ENCODE assay signal across 19 cellular contexts in genomic region chr11:65307298-65308229, GRCh38. TPM values are rescaled to one million over a fixed set of nuclear protein-coding genes. Genes with fewer than 3 reads are reported as not detected.
A peak's percentile ranks its signal among the peaks of the same experiment; 100 is the strongest.
DNase-seq lines count a peak whose midpoint lies in the region; ATAC-seq, FAIRE-seq and TF ChIP-seq lines count a peak whose summit lies in the region.
"Had no signal": no experiment of that assay in that cellular context is flagged by ENCODE, and none has a peak within 500 bp of the region (broad histone marks: within the 10 kb centered on the region; RNA-seq: fewer than 3 reads in every experiment).

No MANE protein-coding gene starts in this region.

- no peak for ATAC-seq in GM18909 (IDR thresholded peaks at IDR 0.05; ENCODE audit: poor library complexity, unreplicated experiment)

- no peak for TF ChIP-seq CTCF in spleen (IDR thresholded peaks at IDR 0.05 in 8 of 11, conservative IDR thresholded peaks at IDR 0.05 in 3 of 11)

- TF ChIP-seq POLR2A in spleen (IDR thresholded peaks at IDR 0.05) = no peak

- H3K4me3 ChIP-seq in spleen = no peak overlapping the region
- H3K4me3 ChIP-seq: body of pancreas had no signal

- no peak for FAIRE-seq in RCC 7860 (lab: Jason Lieb, UNC)

- H3K9me3 ChIP-seq in spleen = no peaks in the 10 kb centered on the region
- H3K9me3 ChIP-seq: body of pancreas had no signal

- intact Hi-C loops in spleen (cut with DNase I; ENCODE audit: low total_unique reads) = no loop called here

- peaks cover 0 to 33% (median 0%) of the 10 kb centered on the region in 6 donors for H3K36me3 ChIP-seq in spleen

- 69 to 89% (median 78%) methylated on average over 6 of the region's 6 CpGs for WGBS in spleen, 5 donors

- peak overlapping the region; percentile 36 to 82 (median 70) for H3K27ac ChIP-seq in spleen
- H3K27ac ChIP-seq: C4-2B, KMS-11 had no signal

- H3K27me3 ChIP-seq in spleen (replicated peaks in 1 of 7) = no peaks in the 10 kb centered on the region
- H3K27me3 ChIP-seq: body of pancreas had no signal

- peak; percentile 43 for DNase-seq in EH (ENCODE audit: low read depth)
- peak; percentile 11 for DNase-seq in RCC 7860 (ENCODE audit: low spot score)
- DNase-seq in kidney tubule cell (ENCODE audit: low spot score) = peak; percentile 39
- no peak for DNase-seq in spleen
- no peak for DNase-seq in HEK293T (ENCODE audit: extremely low spot score)
- no peak for DNase-seq in NCI-H1417 treated with DMSO at 0.1 percent for 48 hours (lab: John Stamatoyannopoulos, UW)
- DNase-seq in GM19238 (ENCODE audit: insufficient read length, low spot score) = no peak
- DNase-seq: activated CD4-positive, alpha-beta T cell treated with anti-CD3 and anti-CD28 coated beads for 4 hours; activated naive CD4-positive, alpha-beta T cell treated with Interleukin-2 at 50 U/mL for 16 hours; erythroblast; HFFc6; hippocampal formation; NCI-H146; NCI-H446 treated with DMSO at 0.1 percent for 48 hours; T-helper 9 cell had no signal

- CTCF ChIA-PET in HEK293T (lab: Yijun Ruan, JAX) = no interaction called here

- peaks cover 20 to 62% (median 46%) of the 10 kb centered on the region in 6 donors for H3K4me1 ChIP-seq in spleen

- POLR2A ChIA-PET in HEK293T (lab: Yijun Ruan, JAX) = no interaction called here

TF ChIP-seq in HEK293T, 16 proteins besides CTCF, POLR2A, EP300 and RAD21:
- TF ChIP-seq HDGF (IDR thresholded peaks at IDR 0.05; ENCODE audit: borderline replicate concordance) (no peak), ARNT (IDR thresholded peaks at IDR 0.05) (no peak), L3MBTL2 (conservative IDR thresholded peaks at IDR 0.05) (no peak), FOXM1 (IDR thresholded peaks at IDR 0.05; ENCODE audit: borderline replicate concordance) (no peak), NFRKB (IDR thresholded peaks at IDR 0.05) (no peak), ZNF384 (IDR thresholded peaks at IDR 0.05) (no peak), ELF4 (IDR thresholded peaks at IDR 0.05) (no peak), SUZ12 (IDR thresholded peaks at IDR 0.05) (no peak), FOXA1 (IDR thresholded peaks at IDR 0.05) (no peak), BHLHE40 (IDR thresholded peaks at IDR 0.05; ENCODE audit: borderline replicate concordance) (no peak), FOXK2 (IDR thresholded peaks at IDR 0.05) (no peak), LEF1 (IDR thresholded peaks at IDR 0.05; ENCODE audit: borderline replicate concordance) (no peak), PKNOX1 (IDR thresholded peaks at IDR 0.05) (no peak), SP1 (IDR thresholded peaks at IDR 0.05) (no peak), TARDBP (IDR thresholded peaks at IDR 0.05) (no peak), CTBP1 (IDR thresholded peaks at IDR 0.05; ENCODE audit: borderline replicate concordance) (no peak)

RNA-seq across cellular contexts. Expression of gene CDC42EP2, which starts 7.1 kb away (rescaled TPM):
- total RNA-seq in spleen = 10 to 100 TPM; 14.5 to 48.0 (median 26.4) TPM
- polyA plus RNA-seq in spleen = 10 to 100 TPM in 1 of 3 donors, 1 to 10 TPM in 2; 4.2 to 13.4 (median 7.1) TPM

RNA-seq across cellular contexts. Expression of gene DPF2, which starts 26.1 kb away (rescaled TPM):
- 10 to 100 TPM; 35.7 to 67.0 (median 51.5) TPM for total RNA-seq in spleen
- 10 to 100 TPM; 20.5 to 27.2 (median 24.3) TPM for polyA plus RNA-seq in spleen

RNA-seq across cellular contexts. Expression of gene POLA2, which starts 45.8 kb away (rescaled TPM):
- total RNA-seq in spleen = 10 to 100 TPM; 10.6 to 25.9 (median 19.1) TPM
- 10 to 100 TPM in 2 of 3 donors, 1 to 10 TPM in 1; 9.0 to 12.2 (median 10.7) TPM for polyA plus RNA-seq in spleen

RNA-seq across cellular contexts. Expression of gene TIGD3, which starts 47.0 kb away (rescaled TPM):
- total RNA-seq in spleen = 1 to 10 TPM in 2 of 7 donors, under 1 TPM in 5; 0.56 to 2.7 (median 0.79) TPM
- 1 to 10 TPM; 1.1 to 2.1 (median 1.4) TPM for polyA plus RNA-seq in spleen
- total RNA-seq: body of pancreas had no signal

Comparison
In these comparisons a context has a peak if more than half of its experiments do, and no peak if none do; other contexts are left out.
1. DNase-seq: peak in EH (single experiment), RCC 7860 (single experiment) and kidney tubule cell (single experiment); none in spleen (single experiment), HEK293T (single experiment), NCI-H1417 treated with DMSO at 0.1 percent for 48 hours (single experiment) and GM19238 (single experiment).